ENCODE assay signal across 30 cellular contexts in genomic region chrX:112646651-112647050, GRCh38. TPM values are rescaled to one million over a fixed set of nuclear protein-coding genes. Genes with fewer than 3 reads are reported as not detected.
"Had no signal": no experiment of that assay in that cellular context is flagged by ENCODE, and none has a peak within 500 bp of the region (broad histone marks: within the 10 kb centered on the region; RNA-seq: fewer than 3 reads in every experiment).

No MANE protein-coding gene starts in this region.

- H3K4me1 Mint-ChIP-seq: activated B cell treated with CpG ODN at 0.5 μM for 24 hours had no signal

- H3K27me3 Mint-ChIP-seq: activated B cell treated with CpG ODN at 0.5 μM for 24 hours; activated naive CD4-positive, alpha-beta T cell treated with anti-CD3 and anti-CD28 coated beads, Interleukin-2, amount 10 ng/mL, durations not matched to agents 7 days and 5 days; activated naive CD8-positive, alpha-beta T cell treated with anti-CD3 and anti-CD28 coated beads, Interleukin-2, amount 10 ng/mL, durations not matched to agents 7 days and 5 days had no signal

- H3K27ac Mint-ChIP-seq: activated B cell treated with CpG ODN at 0.5 μM for 24 hours; activated naive CD8-positive, alpha-beta T cell treated with anti-CD3 and anti-CD28 coated beads, Interleukin-2, amount 10 ng/mL, durations not matched to agents 7 days and 5 days had no signal

- H3K4me3 Mint-ChIP-seq: activated B cell treated with CpG ODN at 0.5 μM for 24 hours; activated naive CD4-positive, alpha-beta T cell treated with anti-CD3 and anti-CD28 coated beads, Interleukin-2, amount 10 ng/mL, durations not matched to agents 7 days and 5 days; activated naive CD8-positive, alpha-beta T cell treated with anti-CD3 and anti-CD28 coated beads, Interleukin-2, amount 10 ng/mL, durations not matched to agents 7 days and 5 days; activated T-helper 1 cell treated with anti-CD3 and anti-CD28 coated beads, Interleukin-12 subunit alpha, Interleukin-12 subunit beta, Interleukin-2, Interleukin-4 antibody, amounts not matched to agents 30 ng/mL and 10 ng/mL and 1 ng/mL, durations not matched to agents 14 hours and 24 hours and 36 hours had no signal

- ATAC-seq: body of pancreas had no signal

- DNase-seq: activated B cell treated with CpG ODN at 0.5 μM for 24 hours; activated CD4-positive, alpha-beta T cell treated with anti-CD3 and anti-CD28 coated beads for 48 hours; activated CD4-positive, alpha-beta T cell treated with anti-CD3 and anti-CD28 coated beads, Interleukin-2, amount 50 U/mL, for 4 hours; activated CD4-positive, CD25-positive, alpha-beta regulatory T cell treated with anti-CD3 and anti-CD28 coated beads, Interleukin-2, amount 50 U/mL, for 72 hours; activated CD8-positive, alpha-beta memory T cell treated with anti-CD3 and anti-CD28 coated beads, Interleukin-2, amount 50 U/mL, for 4 hours; activated effector memory CD4-positive, alpha-beta T cell treated with Interleukin-2 at 50 U/mL for 16 hours; activated naive CD4-positive, alpha-beta T cell treated with anti-CD3 and anti-CD28 coated beads, Interleukin-2, amount 10 ng/mL, durations not matched to agents 7 days and 5 days; activated naive CD8-positive, alpha-beta T cell treated with anti-CD3 and anti-CD28 coated beads, Interleukin-2, amount 10 ng/mL, durations not matched to agents 7 days and 5 days; adrenal gland; body of pancreas; Kasumi-1; KG1; MG63; NCI-H1048; NCI-H1105 treated with DMSO at 0.1 percent for 48 hours; NCI-H1436; NCI-H1694 treated with DMSO at 0.1 percent for 48 hours; NCI-H2029; NCI-H345; NCI-H526; NCI-H748 treated with DMSO at 0.1 percent for 48 hours; NK-92 treated with Interleukin-12 subunit alpha and Interleukin-12 subunit beta, amount 100 ng/mL, for 24 hours; PC-9; Right ventricle myocardium superior; SW 1271; T-helper 1 cell; T-helper 2 cell; T-helper 9 cell had no signal

RNA-seq across cellular contexts. Expression of gene LHFPL1, which starts 33.1 kb away (rescaled TPM):
- total RNA-seq: activated B cell treated with CpG ODN at 0.5 μM for 24 hours; activated T-helper 1 cell treated with anti-CD3 and anti-CD28 coated beads, Interleukin-12 subunit alpha, Interleukin-12 subunit beta, Interleukin-2, Interleukin-4 antibody, amounts not matched to agents 30 ng/mL and 10 ng/mL and 1 ng/mL, durations not matched to agents 14 hours and 24 hours and 36 hours; body of pancreas; NCI-H460; PC-9 had no signal
